ENCODE assay signal across 17 cellular contexts in the genomic region with DNA sequence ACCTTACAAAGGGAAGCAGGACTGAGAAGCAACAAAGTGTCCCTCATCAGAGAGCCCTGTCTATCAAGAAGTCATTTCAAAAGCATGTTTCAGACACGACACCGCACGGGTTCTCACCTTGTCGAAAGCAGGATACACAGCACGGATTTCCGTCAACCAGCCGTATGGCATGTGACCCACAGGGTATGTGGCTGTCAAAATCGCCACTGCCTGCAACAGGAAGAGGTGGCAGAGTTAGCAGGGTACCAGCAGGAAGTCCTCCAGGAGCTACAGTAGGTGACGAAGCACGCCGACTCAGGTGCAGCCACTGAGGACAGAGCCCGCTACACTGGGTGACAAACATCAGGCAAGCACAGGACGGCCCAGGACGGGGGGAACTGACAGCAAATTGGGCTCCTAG.
A peak's percentile ranks its signal among the peaks of the same experiment; 100 is the strongest.
DNase-seq lines count a peak whose midpoint lies in the region; ATAC-seq and TF ChIP-seq lines count a peak whose summit lies in the region.
"Had no signal": no experiment of that assay in that cellular context is flagged by ENCODE, and none has a peak within 500 bp of the region (broad histone marks: within the 10 kb centered on the region; RNA-seq: fewer than 3 reads in every experiment).

No MANE protein-coding gene starts in this region.

- intact Hi-C loops in activated naive CD4-positive, alpha-beta T cell treated with anti-CD3 and anti-CD28 coated beads for 36 hours (cut with micrococcal nuclease), result no loop called here

- no peak for TF ChIP-seq CTCF in suprapubic skin (IDR thresholded peaks at IDR 0.05)

- CTCF ChIA-PET in activated naive CD4-positive, alpha-beta T cell treated with anti-CD3 and anti-CD28 coated beads for 36 hours (lab: Charles Lee), result interaction anchor here (0.7 to 2.4 kb wide), 2 partner anchors 19 to 258 kb away, joined by 3 to 9 read pairs; no protein-coding TSS in a partner anchor

- H3K4me1 ChIP-seq in suprapubic skin, result peaks cover 4% of the 10 kb centered on the region

- H3K27ac ChIP-seq in suprapubic skin, result no peak overlapping the region
- H3K27ac ChIP-seq: esophagus muscularis mucosa, GM23248, ovary, tibial nerve had no signal

- peaks cover 16% of the 10 kb centered on the region for H3K4me1 Mint-ChIP-seq in activated naive CD4-positive, alpha-beta T cell treated with anti-CD3 and anti-CD28 coated beads for 36 hours (ENCODE audit: low read depth)
- peaks cover 23 to 24% of the 10 kb centered on the region in 2 donors for H3K4me1 Mint-ChIP-seq in immature natural killer cell
- H3K4me1 Mint-ChIP-seq in stimulated activated effector memory CD8-positive, alpha-beta T cell treated with anti-CD3 and anti-CD28 coated beads, Interleukin-12 subunit alpha, Interleukin-12 subunit beta, amount 100 ng/mL, for 72 hours, result peaks cover 7% of the 10 kb centered on the region

- no peak for TF ChIP-seq POLR2A in suprapubic skin (IDR thresholded peaks at IDR 0.05)

- no peaks in the 10 kb centered on the region for H3K27me3 Mint-ChIP-seq in activated naive CD4-positive, alpha-beta T cell treated with anti-CD3 and anti-CD28 coated beads for 36 hours (ENCODE audit: low read depth)
- H3K27me3 Mint-ChIP-seq in immature natural killer cell (ENCODE audit: low read depth in 3 of 3), result peaks cover 0 to 6% (median 3%) of the 10 kb centered on the region in 3 donors
- H3K27me3 Mint-ChIP-seq: dendritic cell treated with granulocyte-macrophage colony-stimulating factor and Interleukin-4, amounts not matched to agents 40 ng/mL and 50 ng/mL, for 4 days had no signal

- H3K4me3 ChIP-seq in suprapubic skin, result no peak overlapping the region
- H3K4me3 ChIP-seq: esophagus muscularis mucosa, GM23248, heart left ventricle, ovary, tibial nerve had no signal

- peaks cover 39% of the 10 kb centered on the region for H3K36me3 ChIP-seq in suprapubic skin
- H3K36me3 ChIP-seq: ovary had no signal

- H3K4me3 Mint-ChIP-seq in activated naive CD4-positive, alpha-beta T cell treated with anti-CD3 and anti-CD28 coated beads for 36 hours, result no peak overlapping the region
- peak overlapping the region; percentile 33 to 68 (median 51) for H3K4me3 Mint-ChIP-seq in immature natural killer cell
- H3K4me3 Mint-ChIP-seq in stimulated activated effector memory CD8-positive, alpha-beta T cell treated with anti-CD3 and anti-CD28 coated beads, Interleukin-12 subunit alpha, Interleukin-12 subunit beta, amount 100 ng/mL, for 72 hours, result no peak overlapping the region
- H3K4me3 Mint-ChIP-seq: dendritic cell treated with granulocyte-macrophage colony-stimulating factor and Interleukin-4, amounts not matched to agents 40 ng/mL and 50 ng/mL, for 4 days had no signal

- no peaks in the 10 kb centered on the region for H3K27me3 ChIP-seq in suprapubic skin
- H3K27me3 ChIP-seq: esophagus muscularis mucosa, heart left ventricle, ovary, tibial nerve had no signal

- H3K9me3 ChIP-seq in suprapubic skin, result no peaks in the 10 kb centered on the region
- H3K9me3 ChIP-seq: esophagus muscularis mucosa, heart left ventricle, ovary, tibial nerve had no signal

- peak; percentile 43 for DNase-seq in activated naive CD4-positive, alpha-beta T cell treated with anti-CD3 and anti-CD28 coated beads for 36 hours
- DNase-seq in activated naive CD4-positive, alpha-beta T cell treated with Interleukin-2 at 50 U/mL for 16 hours, result no peak
- DNase-seq in activated CD8-positive, alpha-beta memory T cell treated with anti-CD3 and anti-CD28 coated beads for 24 hours, result peak; percentile 67
- DNase-seq in immature natural killer cell, result peak; percentile 74 to 82 (median 79)
- DNase-seq in stimulated activated effector memory CD8-positive, alpha-beta T cell treated with anti-CD3 and anti-CD28 coated beads, Interleukin-12 subunit alpha, Interleukin-12 subunit beta, amount 100 ng/mL, for 72 hours (ENCODE audit: low spot score in 2 of 2), result no peak
- DNase-seq in suprapubic skin (ENCODE audit: low spot score in 2 of 2), result no peak
- DNase-seq in NCI-H524 treated with DMSO at 0.1 percent for 48 hours (lab: John Stamatoyannopoulos, UW), result no peak
- no peak for DNase-seq in UCSD-AML1 (lab: John Stamatoyannopoulos, UW; ENCODE audit: unreplicated experiment)
- DNase-seq: GM23248, heart left ventricle, kidney, NCI-H146, ovary, small intestine had no signal

- H3K36me3 Mint-ChIP-seq in activated naive CD4-positive, alpha-beta T cell treated with anti-CD3 and anti-CD28 coated beads for 36 hours (ENCODE audit: low read depth), result peaks cover 25% of the 10 kb centered on the region
- peaks cover 25 to 39% (median 25%) of the 10 kb centered on the region in 3 donors for H3K36me3 Mint-ChIP-seq in immature natural killer cell
- H3K36me3 Mint-ChIP-seq in stimulated activated effector memory CD8-positive, alpha-beta T cell treated with anti-CD3 and anti-CD28 coated beads, Interleukin-12 subunit alpha, Interleukin-12 subunit beta, amount 100 ng/mL, for 72 hours, result peaks cover 71% of the 10 kb centered on the region

- ATAC-seq in stimulated activated effector memory CD8-positive, alpha-beta T cell treated with anti-CD3 and anti-CD28 coated beads, Interleukin-12 subunit alpha, Interleukin-12 subunit beta, amount 100 ng/mL, for 72 hours, result peak; percentile 51

- H3K27ac Mint-ChIP-seq in activated naive CD4-positive, alpha-beta T cell treated with anti-CD3 and anti-CD28 coated beads for 36 hours, result no peak overlapping the region
- H3K27ac Mint-ChIP-seq in immature natural killer cell, result peak overlapping the region; percentile 86 to 94 (median 88)
- H3K27ac Mint-ChIP-seq in stimulated activated effector memory CD8-positive, alpha-beta T cell treated with anti-CD3 and anti-CD28 coated beads, Interleukin-12 subunit alpha, Interleukin-12 subunit beta, amount 100 ng/mL, for 72 hours, result no peak overlapping the region
- H3K27ac Mint-ChIP-seq: dendritic cell treated with granulocyte-macrophage colony-stimulating factor and Interleukin-4, amounts not matched to agents 40 ng/mL and 50 ng/mL, for 4 days had no signal

- 97% methylated on average over 14 of the region's 14 CpGs for WGBS in suprapubic skin

- TF ChIP-seq EP300 in suprapubic skin (IDR thresholded peaks at IDR 0.05), result no peak

- no peaks in the 10 kb centered on the region for H3K9me3 Mint-ChIP-seq in activated naive CD4-positive, alpha-beta T cell treated with anti-CD3 and anti-CD28 coated beads for 36 hours
- H3K9me3 Mint-ChIP-seq in immature natural killer cell, result no peaks in the 10 kb centered on the region
- H3K9me3 Mint-ChIP-seq in stimulated activated effector memory CD8-positive, alpha-beta T cell treated with anti-CD3 and anti-CD28 coated beads, Interleukin-12 subunit alpha, Interleukin-12 subunit beta, amount 100 ng/mL, for 72 hours, result no peaks in the 10 kb centered on the region
- H3K9me3 Mint-ChIP-seq: dendritic cell treated with granulocyte-macrophage colony-stimulating factor and Interleukin-4, amounts not matched to agents 40 ng/mL and 50 ng/mL, for 4 days had no signal

Comparison
In these comparisons a context has a peak if more than half of its experiments do, and no peak if none do; other contexts are left out.
1. DNase-seq: peak in activated naive CD4-positive, alpha-beta T cell treated with anti-CD3 and anti-CD28 coated beads for 36 hours (single experiment), activated CD8-positive, alpha-beta memory T cell treated with anti-CD3 and anti-CD28 coated beads for 24 hours (single experiment) and immature natural killer cell (3 of 3); none in activated naive CD4-positive, alpha-beta T cell treated with Interleukin-2 at 50 U/mL for 16 hours (single experiment), stimulated activated effector memory CD8-positive, alpha-beta T cell treated with anti-CD3 and anti-CD28 coated beads, Interleukin-12 subunit alpha, Interleukin-12 subunit beta, amount 100 ng/mL, for 72 hours (0 of 2), suprapubic skin (0 of 2), NCI-H524 treated with DMSO at 0.1 percent for 48 hours (single experiment) and UCSD-AML1 (single experiment).
2. H3K27ac Mint-ChIP-seq: peak in immature natural killer cell (6 of 6); none in activated naive CD4-positive, alpha-beta T cell treated with anti-CD3 and anti-CD28 coated beads for 36 hours (single experiment) and stimulated activated effector memory CD8-positive, alpha-beta T cell treated with anti-CD3 and anti-CD28 coated beads, Interleukin-12 subunit alpha, Interleukin-12 subunit beta, amount 100 ng/mL, for 72 hours (single experiment).
3. H3K4me3 Mint-ChIP-seq: peak in immature natural killer cell (5 of 5); none in activated naive CD4-positive, alpha-beta T cell treated with anti-CD3 and anti-CD28 coated beads for 36 hours (single experiment) and stimulated activated effector memory CD8-positive, alpha-beta T cell treated with anti-CD3 and anti-CD28 coated beads, Interleukin-12 subunit alpha, Interleukin-12 subunit beta, amount 100 ng/mL, for 72 hours (single experiment).